In genomic region chr6:26295691-26296555, GRCh38 we compare ENCODE assay signal across 10 cellular contexts.
DNase-seq lines count a peak whose midpoint lies in the region; ATAC-seq and TF ChIP-seq lines count a peak whose summit lies in the region.
"Had no signal": no experiment of that assay in that cellular context is flagged by ENCODE, and none has a peak within 500 bp of the region (broad histone marks: within the 10 kb centered on the region; RNA-seq: fewer than 3 reads in every experiment).

No MANE protein-coding gene starts in this region.

- H3K4me1 Mint-ChIP-seq in glutamatergic neuron (ENCODE audit: low read depth, unreplicated experiment), result no peaks in the 10 kb centered on the region

- peak; percentile 17 for DNase-seq in GM04503 (ENCODE audit: low read depth)
- DNase-seq in NCI-H774 (lab: John Stamatoyannopoulos, UW), result peak; percentile 22
- DNase-seq in cardiac fibroblast (ENCODE audit: low read depth in 2 of 2), result peak; percentile 67 to 93
- DNase-seq in NCI-H446 (lab: John Stamatoyannopoulos, UW), result no peak
- no peak for DNase-seq in Right ventricle myocardium inferior (ENCODE audit: missing footprints)
- no peak for DNase-seq in glutamatergic neuron
- DNase-seq: cortex of kidney, SHP77 treated with DMSO at 0.1 percent for 48 hours had no signal

- H3K27ac ChIP-seq in parathyroid adenoma, result no peak overlapping the region

- no peaks in the 10 kb centered on the region for H3K36me3 ChIP-seq in parathyroid adenoma (ENCODE audit: control insufficient read depth, insufficient read depth, low read length)

- no peaks in the 10 kb centered on the region for H3K9me3 Mint-ChIP-seq in glutamatergic neuron (ENCODE audit: unreplicated experiment)

- no peak overlapping the region for H2AFZ ChIP-seq in parathyroid adenoma

- intact Hi-C loops in Right ventricle myocardium inferior (cut with DNase I), result no loop called here

- no peak overlapping the region for H3K4me3 Mint-ChIP-seq in glutamatergic neuron (ENCODE audit: unreplicated experiment)

- H3K9me3 ChIP-seq in parathyroid adenoma (ENCODE audit: control insufficient read depth, low read length), result no peaks in the 10 kb centered on the region

- ATAC-seq in Right ventricle myocardium inferior (no peak), GM21360 (IDR thresholded peaks at IDR 0.05; ENCODE audit: unreplicated experiment) (no peak)

- no peak overlapping the region for H3K9ac ChIP-seq in parathyroid adenoma

- H3K36me3 Mint-ChIP-seq in glutamatergic neuron (ENCODE audit: unreplicated experiment), result no peaks in the 10 kb centered on the region

- no peaks in the 10 kb centered on the region for H3K4me1 ChIP-seq in parathyroid adenoma

- H3K79me2 ChIP-seq in parathyroid adenoma, result no peaks in the 10 kb centered on the region

- H3K27ac Mint-ChIP-seq in glutamatergic neuron (ENCODE audit: unreplicated experiment), result no peak overlapping the region

- no peaks in the 10 kb centered on the region for H3K27me3 ChIP-seq in parathyroid adenoma (ENCODE audit: control insufficient read depth, insufficient read depth, low read length)

- H3K27me3 Mint-ChIP-seq in glutamatergic neuron (ENCODE audit: unreplicated experiment), result no peaks in the 10 kb centered on the region

- TF ChIP-seq CTCF in cardiac fibroblast (IDR thresholded peaks at IDR 0.05; ENCODE audit: low read depth, low read length), result no peak
- TF ChIP-seq CTCF in parathyroid adenoma (IDR thresholded peaks at IDR 0.05), result no peak
- no peak for TF ChIP-seq CTCF in glutamatergic neuron (IDR thresholded peaks at IDR 0.05; ENCODE audit: partially characterized antibody, unreplicated experiment)

- peak overlapping the region; percentile 30 for H3K4me2 ChIP-seq in parathyroid adenoma (ENCODE audit: low read length)

- H3K4me3 ChIP-seq in cardiac fibroblast (replicated peaks in 1 of 2; ENCODE audit: low read depth in 2 of 2, low read length in 2 of 2) (no peak overlapping the region), parathyroid adenoma (ENCODE audit: low read depth, low read length) (no peak overlapping the region)

Comparison
In these comparisons a context has a peak if more than half of its experiments do, and no peak if none do; other contexts are left out.
1. DNase-seq: peak in GM04503 (single experiment), NCI-H774 (single experiment) and cardiac fibroblast (2 of 2); none in NCI-H446 (0 of 2), Right ventricle myocardium inferior (single experiment) and glutamatergic neuron (single experiment).